In the genomic region with DNA sequence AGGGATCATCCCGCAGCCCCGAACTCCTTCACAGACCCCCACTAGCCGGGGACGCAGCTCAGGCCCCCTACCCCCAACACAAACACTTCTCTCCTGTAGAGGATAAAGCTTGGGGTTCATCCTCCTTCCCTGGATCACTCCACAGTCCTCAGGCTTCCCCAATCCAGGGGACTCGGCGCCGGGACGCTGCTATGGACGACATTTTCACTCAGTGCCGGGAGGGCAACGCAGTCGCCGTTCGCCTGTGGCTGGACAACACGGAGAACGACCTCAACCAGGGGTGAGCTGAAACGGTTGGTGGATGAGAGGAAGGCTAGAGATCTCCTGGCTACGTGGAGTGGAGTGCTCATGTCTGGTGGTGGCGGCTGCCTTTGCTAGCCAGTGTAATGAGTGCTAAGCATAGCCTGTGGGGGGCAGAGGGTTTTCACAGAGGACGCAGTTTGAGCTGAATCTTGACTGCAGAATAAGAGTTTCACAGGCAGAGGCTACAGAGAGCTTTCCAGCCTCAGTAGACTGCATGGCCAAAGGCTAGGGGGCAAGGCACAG, we compare ENCODE assay signal across 8 cellular contexts. TPM values are rescaled to one million over a fixed set of nuclear protein-coding genes. Genes with fewer than 3 reads are reported as not detected.
DNase-seq lines count a peak whose midpoint lies in the region; ATAC-seq and TF ChIP-seq lines count a peak whose summit lies in the region.

No MANE protein-coding gene starts in this region.

- no peaks in the 10 kb centered on the region for H3K27me3 ChIP-seq in CD4-positive, CD25-positive, alpha-beta regulatory T cell (ENCODE audit: control insufficient read depth, insufficient read depth, low read length)
- no peaks in the 10 kb centered on the region for H3K27me3 ChIP-seq in Panc1 (ENCODE audit: control insufficient read depth, insufficient read depth, low read length)

- no peak overlapping the region for H3K27ac Mint-ChIP-seq in CD4-positive, CD25-positive, alpha-beta regulatory T cell
- H3K27ac Mint-ChIP-seq in neural crest cell (ENCODE audit: unreplicated experiment): no peak overlapping the region

- peak overlapping the region; percentile 89 for H3K4me3 ChIP-seq in CD4-positive, CD25-positive, alpha-beta regulatory T cell (ENCODE audit: low read depth, low read length)
- H3K4me3 ChIP-seq in Panc1 (ENCODE audit: low read depth in 2 of 2, low read length in 2 of 2) (peak overlapping the region; percentile 95 to 98), foreskin fibroblast (ENCODE audit: low read depth in 1 of 2, low read length in 2 of 2) (peak overlapping the region; percentile 86 to 97)

- no peaks in the 10 kb centered on the region for H3K27me3 Mint-ChIP-seq in CD4-positive, CD25-positive, alpha-beta regulatory T cell
- H3K27me3 Mint-ChIP-seq in neural crest cell (ENCODE audit: low read depth): no peaks in the 10 kb centered on the region

- CTCF ChIA-PET in Panc1 (lab: Charles Lee): interaction anchor here (1.2 to 1.3 kb wide), 2 partner anchors 73 to 79 kb away, joined by 3 to 7 read pairs; partner anchors contain the start of gene MRPL17

- intact Hi-C loops in Panc1 (cut with micrococcal nuclease; ENCODE audit: unreplicated experiment) (loop anchor here (10.0 kb wide), 1 partner anchor 229 kb away; no protein-coding TSS in a partner anchor), posterior vena cava (cut with DNase I) (no loop called here)

- H3K4me3 Mint-ChIP-seq in CD4-positive, CD25-positive, alpha-beta regulatory T cell: no peak overlapping the region
- H3K4me3 Mint-ChIP-seq in neural crest cell: no peak overlapping the region

- peaks cover 11% of the 10 kb centered on the region for H3K36me3 Mint-ChIP-seq in CD4-positive, CD25-positive, alpha-beta regulatory T cell
- H3K36me3 Mint-ChIP-seq in neural crest cell (ENCODE audit: low read depth): peaks cover 7% of the 10 kb centered on the region

- H3K4me1 ChIP-seq in CD4-positive, CD25-positive, alpha-beta regulatory T cell (ENCODE audit: control insufficient read depth, insufficient read depth, low read length, poor library complexity, severe bottlenecking): peaks cover 71% of the 10 kb centered on the region
- H3K4me1 ChIP-seq in Panc1 (ENCODE audit: control insufficient read depth, insufficient read depth, low read length): peaks cover 46% of the 10 kb centered on the region

- BruUV-seq in Panc1 (replicated peaks; lab: Mats Ljungman, UMichigan): no TSS peak

- H3K9me3 Mint-ChIP-seq in CD4-positive, CD25-positive, alpha-beta regulatory T cell: no peaks in the 10 kb centered on the region
- H3K9me3 Mint-ChIP-seq in neural crest cell: no peaks in the 10 kb centered on the region

- in situ Hi-C loops in Panc1 (cut with HindIII; ENCODE audit: low pct_unique_long_range_greater_than_20kb, low sequenced_read_pairs): no loop called here

- H3K4me1 Mint-ChIP-seq in CD4-positive, CD25-positive, alpha-beta regulatory T cell: peaks cover 8 to 39% (median 14%) of the 10 kb centered on the region in 4 donors
- H3K4me1 Mint-ChIP-seq in neural crest cell: peaks cover 19% of the 10 kb centered on the region

- H3K9me3 ChIP-seq in CD4-positive, CD25-positive, alpha-beta regulatory T cell (ENCODE audit: control insufficient read depth in 2 of 2, low read length in 2 of 2): no peaks in the 10 kb centered on the region
- H3K9me3 ChIP-seq in Panc1 (ENCODE audit: control insufficient read depth, insufficient read depth, low read depth, low read length): no peaks in the 10 kb centered on the region

- DNase-seq in CD4-positive, CD25-positive, alpha-beta regulatory T cell: peak; percentile 32 to 75 (median 68)
- no peak for DNase-seq in Panc1 (ENCODE audit: low read depth, low spot score)
- DNase-seq in activated T-helper 9 cell treated with anti-CD3 and anti-CD28 coated beads, Interleukin-2, amount 50 U/mL, for 16 hours (ENCODE audit: low read depth): peak; percentile 22
- peak; percentile 53 to 81 for DNase-seq in foreskin fibroblast
- DNase-seq in neural crest cell (ENCODE audit: low read depth, low spot score): no peak
- DNase-seq in posterior vena cava (ENCODE audit: low spot score): no peak

- peak; percentile 71 to 72 for ATAC-seq in CD4-positive, CD25-positive, alpha-beta regulatory T cell (ENCODE audit: low read depth in 2 of 2)
- ATAC-seq in GM19023 (IDR thresholded peaks at IDR 0.05; ENCODE audit: unreplicated experiment) (peak; percentile 37), HG03175 (IDR thresholded peaks at IDR 0.05; ENCODE audit: unreplicated experiment) (peak; percentile 42), Panc1 (peak; percentile 43)

- POLR2A ChIA-PET in Panc1 (lab: Charles Lee): interaction anchor here (0.6 to 0.8 kb wide), 2 partner anchors 16 to 74 kb away, joined by 3 to 8 read pairs; no protein-coding TSS in a partner anchor

- peak overlapping the region; percentile 73 for H3K27ac ChIP-seq in CD4-positive, CD25-positive, alpha-beta regulatory T cell (ENCODE audit: insufficient read depth, low read length, poor library complexity, severe bottlenecking)
- peak overlapping the region; percentile 98 for H3K27ac ChIP-seq in Panc1 (ENCODE audit: low read length)

- no peak; the same call in 1 of the 2 replicates for TF ChIP-seq CTCF in Panc1 (IDR thresholded peaks at IDR 0.05)
- peak; percentile 36 for TF ChIP-seq CTCF in foreskin fibroblast (IDR thresholded peaks at IDR 0.05; ENCODE audit: low read depth, low read length)
- TF ChIP-seq CTCF in neural crest cell (conservative IDR thresholded peaks at IDR 0.05): peak; percentile 15

- peaks cover 43% of the 10 kb centered on the region for H3K36me3 ChIP-seq in CD4-positive, CD25-positive, alpha-beta regulatory T cell (ENCODE audit: control insufficient read depth, insufficient read depth, low read length)
- H3K36me3 ChIP-seq in Panc1 (ENCODE audit: control insufficient read depth, insufficient read depth, low read length): peaks cover 17% of the 10 kb centered on the region

RNA-seq across cellular contexts. Expression of gene ILK, which starts 0.6 kb away (rescaled TPM):
- 62.9 TPM for total RNA-seq in CD4-positive, CD25-positive, alpha-beta regulatory T cell
- 100 to 1,000 TPM in 2 of 4 donors, 10 to 100 TPM in 2; 92.8 to 141 (median 115) TPM for polyA plus RNA-seq in CD4-positive, CD25-positive, alpha-beta regulatory T cell
- total RNA-seq in Panc1 (2021; ENCODE audit: unreplicated experiment): 204 TPM
- 463 TPM for polyA plus RNA-seq in Panc1 (2012; ENCODE audit: insufficient read length)
- total RNA-seq in neural crest cell: 120 and 121 TPM in 2 replicates
- total RNA-seq in posterior vena cava: 100 to 1,000 TPM; 340 to 384 TPM

RNA-seq across cellular contexts. Expression of gene RRP8, which starts 0.7 kb away (rescaled TPM):
- 21.0 TPM for total RNA-seq in CD4-positive, CD25-positive, alpha-beta regulatory T cell
- 10 to 100 TPM; 22.5 to 30.9 (median 25.7) TPM for polyA plus RNA-seq in CD4-positive, CD25-positive, alpha-beta regulatory T cell
- 23.1 TPM for total RNA-seq in Panc1 (2021; ENCODE audit: unreplicated experiment)
- polyA plus RNA-seq in Panc1 (2012; ENCODE audit: insufficient read length): 15.3 TPM
- total RNA-seq in neural crest cell: 22.5 and 23.7 TPM in 2 replicates
- total RNA-seq in posterior vena cava: 10 to 100 TPM; 16.6 to 17.6 TPM

RNA-seq across cellular contexts. Expression of gene TAF10, which starts 7.9 kb away (rescaled TPM):
- 125 TPM for total RNA-seq in CD4-positive, CD25-positive, alpha-beta regulatory T cell
- polyA plus RNA-seq in CD4-positive, CD25-positive, alpha-beta regulatory T cell: 100 to 1,000 TPM; 254 to 386 (median 265) TPM
- total RNA-seq in Panc1 (2021; ENCODE audit: unreplicated experiment): 387 TPM
- 549 TPM for polyA plus RNA-seq in Panc1 (2012; ENCODE audit: insufficient read length)
- total RNA-seq in neural crest cell: 133 and 143 TPM in 2 replicates
- total RNA-seq in posterior vena cava: 100 to 1,000 TPM in 1 of 2 donors, 10 to 100 TPM in 1; 85.9 to 107 TPM

RNA-seq across cellular contexts. Expression of gene TPP1, which starts 15.1 kb away (rescaled TPM):
- total RNA-seq in CD4-positive, CD25-positive, alpha-beta regulatory T cell: 100 TPM
- 100 to 1,000 TPM; 135 to 165 (median 137) TPM for polyA plus RNA-seq in CD4-positive, CD25-positive, alpha-beta regulatory T cell
- total RNA-seq in Panc1 (2021; ENCODE audit: unreplicated experiment) (200 TPM), neural crest cell (41.0 and 44.7 TPM in 2 replicates), posterior vena cava (100 to 1,000 TPM in 1 of 2 donors, 10 to 100 TPM in 1; 80.9 to 137 TPM)
- polyA plus RNA-seq in Panc1 (2012; ENCODE audit: insufficient read length): 200 TPM

RNA-seq across cellular contexts. Expression of gene DCHS1, which starts 51.5 kb away (rescaled TPM):
- 2.4 TPM for total RNA-seq in CD4-positive, CD25-positive, alpha-beta regulatory T cell
- polyA plus RNA-seq in CD4-positive, CD25-positive, alpha-beta regulatory T cell: 1 to 10 TPM in 2 of 4 donors, under 1 TPM in 2; 0.49 to 1.6 (median 1.0) TPM
- 2.2 TPM for total RNA-seq in Panc1 (2021; ENCODE audit: unreplicated experiment)
- polyA plus RNA-seq in Panc1 (2012; ENCODE audit: insufficient read length): 2.8 TPM
- total RNA-seq in neural crest cell: 37.5 and 40.4 TPM in 2 replicates
- total RNA-seq in posterior vena cava: 10 to 100 TPM; 28.9 to 42.3 TPM

Comparison
In these comparisons a context has a peak if more than half of its experiments do, and no peak if none do; other contexts are left out.
1. DNase-seq: peak in CD4-positive, CD25-positive, alpha-beta regulatory T cell (3 of 3), activated T-helper 9 cell treated with anti-CD3 and anti-CD28 coated beads, Interleukin-2, amount 50 U/mL, for 16 hours (single experiment) and foreskin fibroblast (2 of 2); none in Panc1 (single experiment), neural crest cell (single experiment) and posterior vena cava (single experiment).
2. Peak in every context shown above with its lines, with median percentiles within 50 percentile points of each other: ATAC-seq and H3K4me3 ChIP-seq.